In genomic region chr11:62536301-62536957, GRCh38 we compare ENCODE assay signal across 12 cellular contexts. TPM values are rescaled to one million over a fixed set of nuclear protein-coding genes. Genes with fewer than 3 reads are reported as not detected.
DNase-seq lines count a peak whose midpoint lies in the region; ATAC-seq and TF ChIP-seq lines count a peak whose summit lies in the region.
"Had no signal": no experiment of that assay in that cellular context is flagged by ENCODE, and none has a peak within 500 bp of the region (broad histone marks: within the 10 kb centered on the region; RNA-seq: fewer than 3 reads in every experiment).

No MANE protein-coding gene starts in this region.

- TF ChIP-seq POLR2A in upper lobe of left lung (IDR thresholded peaks at IDR 0.05) = no peak

- ATAC-seq in CD4-positive, CD25-positive, alpha-beta regulatory T cell (ENCODE audit: low read depth in 2 of 2) = no peak
- no peak for ATAC-seq in upper lobe of left lung (ENCODE audit: low FRiP score in 2 of 2)
- no peak for ATAC-seq in HG03159 (IDR thresholded peaks at IDR 0.05; ENCODE audit: unreplicated experiment)

- H2BK120ac ChIP-seq in trophoblast cell (ENCODE audit: insufficient read depth, low read length, poor library complexity) = no peak overlapping the region

- peaks cover 54% of the 10 kb centered on the region for H3K36me3 ChIP-seq in CD4-positive, CD25-positive, alpha-beta regulatory T cell (ENCODE audit: control insufficient read depth, insufficient read depth, low read length)
- no peaks in the 10 kb centered on the region for H3K36me3 ChIP-seq in H7 (replicated peaks; ENCODE audit: control insufficient read depth, insufficient read depth, low read length)
- peaks cover 83 to 84% of the 10 kb centered on the region in 2 experiments for H3K36me3 ChIP-seq in trophoblast cell (ENCODE audit: control insufficient read depth in 1 of 2, insufficient read depth in 2 of 2, low read length in 2 of 2)
- H3K36me3 ChIP-seq in upper lobe of left lung = peaks cover 34 to 62% (median 52%) of the 10 kb centered on the region in 4 donors

- peak overlapping the region in 2 of 4 donors; percentile 17 to 36 for H3K4me3 Mint-ChIP-seq in CD4-positive, CD25-positive, alpha-beta regulatory T cell
- H3K4me3 Mint-ChIP-seq in chondrocyte (ENCODE audit: unreplicated experiment) = no peak overlapping the region
- H3K4me3 Mint-ChIP-seq: activated naive CD8-positive, alpha-beta T cell had no signal

- no peaks in the 10 kb centered on the region for H3K9me3 Mint-ChIP-seq in CD4-positive, CD25-positive, alpha-beta regulatory T cell
- H3K9me3 Mint-ChIP-seq in chondrocyte (ENCODE audit: low read depth) = no peaks in the 10 kb centered on the region

- TF ChIP-seq CTCF in chondrocyte (IDR thresholded peaks at IDR 0.05) (no peak), upper lobe of left lung (IDR thresholded peaks at IDR 0.05) (no peak)

- peaks cover 44% of the 10 kb centered on the region for H3K79me2 ChIP-seq in trophoblast cell (ENCODE audit: control insufficient read depth, insufficient read depth, low read length, poor library complexity)

- H2AK5ac ChIP-seq in trophoblast cell (ENCODE audit: low read length) = no peak overlapping the region

- no CpG with 5 or more reads among the region's 21 CpGs for WGBS in trophoblast cell (ENCODE audit: extremely low coverage, insufficient coverage, insufficient read length)
- WGBS in upper lobe of left lung, 2 donors = 70 to 76% methylated on average over 21 of the region's 21 CpGs

- peaks cover 10 to 54% (median 32%) of the 10 kb centered on the region in 4 donors for H3K4me1 Mint-ChIP-seq in CD4-positive, CD25-positive, alpha-beta regulatory T cell
- peaks cover 55% of the 10 kb centered on the region for H3K4me1 Mint-ChIP-seq in chondrocyte (ENCODE audit: low read depth)

- no peaks in the 10 kb centered on the region for H3K27me3 Mint-ChIP-seq in CD4-positive, CD25-positive, alpha-beta regulatory T cell
- no peaks in the 10 kb centered on the region for H3K27me3 Mint-ChIP-seq in chondrocyte (ENCODE audit: low read depth)
- H3K27me3 Mint-ChIP-seq: activated naive CD8-positive, alpha-beta T cell had no signal

- no peak overlapping the region for H3K4me3 ChIP-seq in CD4-positive, CD25-positive, alpha-beta regulatory T cell (ENCODE audit: low read depth, low read length)
- no peak overlapping the region for H3K4me3 ChIP-seq in H7 (ENCODE audit: insufficient read depth, low read depth, low read length)
- no peak overlapping the region for H3K4me3 ChIP-seq in trophoblast cell (ENCODE audit: low read depth, low read length)
- no peak overlapping the region for H3K4me3 ChIP-seq in upper lobe of left lung
- H3K4me3 ChIP-seq: lung had no signal

- peak overlapping the region in 2 of 3 donors; percentile 73 to 88 for H3K27ac Mint-ChIP-seq in CD4-positive, CD25-positive, alpha-beta regulatory T cell
- H3K27ac Mint-ChIP-seq in chondrocyte (ENCODE audit: unreplicated experiment) = peak overlapping the region; percentile 66
- H3K27ac Mint-ChIP-seq: activated naive CD8-positive, alpha-beta T cell had no signal

- no peak for DNase-seq in CD4-positive, CD25-positive, alpha-beta regulatory T cell
- peak; percentile 71 for DNase-seq in H7
- no peak for DNase-seq in chondrocyte (ENCODE audit: low spot score)
- no peak for DNase-seq in trophoblast cell
- no peak for DNase-seq in upper lobe of left lung
- no peak for DNase-seq in activated effector memory CD4-positive, alpha-beta T cell treated with Interleukin-2 at 50 U/mL for 16 hours
- DNase-seq in NCI-H128 (lab: John Stamatoyannopoulos, UW; ENCODE audit: unreplicated experiment) = no peak
- DNase-seq: AML-193, occipital lobe had no signal

- peaks cover 4% of the 10 kb centered on the region for H3K79me1 ChIP-seq in trophoblast cell (ENCODE audit: low read length)

- peaks cover 38% of the 10 kb centered on the region for H3K4me1 ChIP-seq in CD4-positive, CD25-positive, alpha-beta regulatory T cell (ENCODE audit: control insufficient read depth, insufficient read depth, low read length, poor library complexity, severe bottlenecking)
- H3K4me1 ChIP-seq in trophoblast cell (ENCODE audit: control insufficient read depth in 1 of 2, insufficient read depth in 2 of 2, low read length in 2 of 2) = peaks cover 18 to 29% of the 10 kb centered on the region in 2 experiments
- H3K4me1 ChIP-seq in upper lobe of left lung = peaks cover 48 to 66% (median 49%) of the 10 kb centered on the region in 4 donors

- H2BK5ac ChIP-seq in trophoblast cell (ENCODE audit: low read depth, low read length, poor library complexity) = no peak overlapping the region

- H3K9me3 ChIP-seq in CD4-positive, CD25-positive, alpha-beta regulatory T cell (ENCODE audit: control insufficient read depth in 2 of 2, low read length in 2 of 2) = no peaks in the 10 kb centered on the region
- H3K9me3 ChIP-seq in trophoblast cell (ENCODE audit: insufficient read depth, low read depth, low read length) (peaks cover 3% of the 10 kb centered on the region), upper lobe of left lung (no peaks in the 10 kb centered on the region)

- no peaks in the 10 kb centered on the region for H3K27me3 ChIP-seq in CD4-positive, CD25-positive, alpha-beta regulatory T cell (ENCODE audit: control insufficient read depth, insufficient read depth, low read length)
- H3K27me3 ChIP-seq in H7 (ENCODE audit: control insufficient read depth, insufficient read depth, low read length) (no peaks in the 10 kb centered on the region), trophoblast cell (ENCODE audit: insufficient read depth, low read length) (no peaks in the 10 kb centered on the region), upper lobe of left lung (no peaks in the 10 kb centered on the region)

- no peak overlapping the region for H3K23ac ChIP-seq in trophoblast cell (ENCODE audit: low read length)

- H4K12ac ChIP-seq in trophoblast cell (ENCODE audit: low read depth, low read length) = no peak overlapping the region

- no peak overlapping the region for H3K18ac ChIP-seq in trophoblast cell (ENCODE audit: low read length)

- H2AFZ ChIP-seq in trophoblast cell (ENCODE audit: insufficient read depth, low read length, poor library complexity) = no peak overlapping the region

- H3K4me2 ChIP-seq in trophoblast cell (ENCODE audit: low read length) = no peak overlapping the region

- H3K27ac ChIP-seq in CD4-positive, CD25-positive, alpha-beta regulatory T cell (ENCODE audit: insufficient read depth, low read length, poor library complexity, severe bottlenecking) = no peak overlapping the region
- H3K27ac ChIP-seq in trophoblast cell (ENCODE audit: low read depth, low read length) (no peak overlapping the region), upper lobe of left lung (peak overlapping the region in 2 of 4 donors; percentile 43 to 98)

- no peak overlapping the region for H4K91ac ChIP-seq in trophoblast cell (ENCODE audit: low read depth, low read length)

- no peak overlapping the region for H3K9ac ChIP-seq in trophoblast cell (ENCODE audit: low read length)

- no peak overlapping the region for H3K14ac ChIP-seq in trophoblast cell (ENCODE audit: low read length)

- peaks cover 27% of the 10 kb centered on the region for H3K36me3 Mint-ChIP-seq in CD4-positive, CD25-positive, alpha-beta regulatory T cell
- H3K36me3 Mint-ChIP-seq in chondrocyte (ENCODE audit: low read depth) = peaks cover 31% of the 10 kb centered on the region

- no peak overlapping the region for H2BK12ac ChIP-seq in trophoblast cell (ENCODE audit: low read length)

- H3K4ac ChIP-seq in trophoblast cell (ENCODE audit: low read depth, low read length) = peak overlapping the region; percentile 4

- no peak overlapping the region for H4K8ac ChIP-seq in trophoblast cell (ENCODE audit: low read depth, low read length)

- TF ChIP-seq EP300 in upper lobe of left lung (IDR thresholded peaks at IDR 0.05) = no peak

RNA-seq across cellular contexts. Expression of gene AHNAK, which starts 10.2 kb away (rescaled TPM):
- total RNA-seq in CD4-positive, CD25-positive, alpha-beta regulatory T cell = 852 TPM
- 10 to 100 TPM; 22.3 to 59.3 (median 39.5) TPM for polyA plus RNA-seq in CD4-positive, CD25-positive, alpha-beta regulatory T cell
- total RNA-seq in H7 (2014; rRNA removed; shearing (Covaris generic)) = 8.3 and 11.2 TPM in 2 replicates
- total RNA-seq in chondrocyte (476 to 526 TPM (median 514 TPM) in 3 replicates), upper lobe of left lung (1,000 to 10,000 TPM in 2 of 6 donors, 100 to 1,000 TPM in 4; 583 to 1,153 (median 829) TPM)
- 191 and 221 TPM in 2 replicates for polyA plus RNA-seq in trophoblast cell (2013)

RNA-seq across cellular contexts. Expression of gene EEF1G, which starts 37.3 kb away (rescaled TPM):
- total RNA-seq in CD4-positive, CD25-positive, alpha-beta regulatory T cell = 1,198 TPM
- polyA plus RNA-seq in CD4-positive, CD25-positive, alpha-beta regulatory T cell = 1,000 to 10,000 TPM in 3 of 4 donors, 100 to 1,000 TPM in 1; 775 to 1,680 (median 1,413) TPM
- total RNA-seq in H7 (2014; rRNA removed; shearing (Covaris generic)) = 1,781 and 1,948 TPM in 2 replicates
- total RNA-seq in chondrocyte (1,000 to 1,202 TPM (median 1,017 TPM) in 3 replicates), upper lobe of left lung (100 to 1,000 TPM; 557 to 997 (median 889) TPM)
- 1,102 and 1,140 TPM in 2 replicates for polyA plus RNA-seq in trophoblast cell (2013)

RNA-seq across cellular contexts. Expression of gene TUT1, which starts 54.9 kb away (rescaled TPM):
- 22.0 TPM for total RNA-seq in CD4-positive, CD25-positive, alpha-beta regulatory T cell
- polyA plus RNA-seq in CD4-positive, CD25-positive, alpha-beta regulatory T cell = 10 to 100 TPM in 3 of 4 donors, 1 to 10 TPM in 1; 6.5 to 11.9 (median 10.9) TPM
- total RNA-seq in H7 (2014; rRNA removed; shearing (Covaris generic)) = 25.8 and 29.4 TPM in 2 replicates
- total RNA-seq in chondrocyte = 9.6 to 15.2 TPM (median 11.8 TPM) in 3 replicates
- polyA plus RNA-seq in trophoblast cell (2013) = 11.3 and 11.8 TPM in 2 replicates
- total RNA-seq in upper lobe of left lung = 10 to 100 TPM in 3 of 6 donors, 1 to 10 TPM in 3; 5.3 to 25.4 (median 11.7) TPM

Comparison
In these comparisons a context has a peak if more than half of its experiments do, and no peak if none do; other contexts are left out.
1. RNA of gene AHNAK, which starts 10.2 kb away (total RNA-seq): 852 TPM in CD4-positive, CD25-positive, alpha-beta regulatory T cell (single experiment), 583 to 1,153 TPM in upper lobe of left lung and 476 to 526 TPM in chondrocyte; 8.3 to 11.2 TPM in H7; every median in the first group is over 10 times any median in the second.